11 cellular contexts compared by ENCODE assay signal in genomic region chr6:16135078-16135477, GRCh38. TPM values are rescaled to one million over a fixed set of nuclear protein-coding genes. Genes with fewer than 3 reads are reported as not detected.
A peak's percentile ranks its signal among the peaks of the same experiment; 100 is the strongest.
DNase-seq lines count a peak whose midpoint lies in the region; ATAC-seq and TF ChIP-seq lines count a peak whose summit lies in the region.
"Had no signal": no experiment of that assay in that cellular context is flagged by ENCODE, and none has a peak within 500 bp of the region (broad histone marks: within the 10 kb centered on the region; RNA-seq: fewer than 3 reads in every experiment).

No MANE protein-coding gene starts in this region.

- H3K4me2 ChIP-seq in DOHH2 (ENCODE audit: low read length) (peak overlapping the region; percentile 83), OCI-LY7 (ENCODE audit: low read length) (0 out of 2 replicates have a peak overlapping the region, but pooled peaks have one; percentile 11)

- no peaks in the 10 kb centered on the region for H3F3A ChIP-seq in DOHH2 (ENCODE audit: control insufficient read depth, insufficient read depth)

- H3K27ac Mint-ChIP-seq in dendritic cell treated with granulocyte-macrophage colony-stimulating factor and Interleukin-4, amounts not matched to agents 40 ng/mL and 50 ng/mL, for 4 days: peak overlapping the region; percentile 48

- BruUV-seq in OCI-LY7 (replicated peaks; lab: Mats Ljungman, UMichigan): no TSS peak

- H3K4me1 ChIP-seq in DOHH2 (ENCODE audit: control insufficient read depth, low read length) (peaks cover 66% of the 10 kb centered on the region), OCI-LY7 (ENCODE audit: insufficient read depth, low read length, poor library complexity, severe bottlenecking) (peaks cover 54% of the 10 kb centered on the region)

- peaks cover 66% of the 10 kb centered on the region for H3K36me3 Mint-ChIP-seq in dendritic cell treated with granulocyte-macrophage colony-stimulating factor and Interleukin-4, amounts not matched to agents 40 ng/mL and 50 ng/mL, for 4 days (ENCODE audit: low read depth)

- H3K9me2 ChIP-seq in DOHH2 (replicated peaks; ENCODE audit: control insufficient read depth, low read length) (no peaks in the 10 kb centered on the region), OCI-LY7 (ENCODE audit: insufficient read depth, low read length) (no peaks in the 10 kb centered on the region)

- H3K9me3 Mint-ChIP-seq in dendritic cell treated with granulocyte-macrophage colony-stimulating factor and Interleukin-4, amounts not matched to agents 40 ng/mL and 50 ng/mL, for 4 days: no peaks in the 10 kb centered on the region

- peaks cover 96% of the 10 kb centered on the region for H3K36me3 ChIP-seq in DOHH2 (ENCODE audit: control insufficient read depth, low read length)
- peaks cover 59% of the 10 kb centered on the region for H3K36me3 ChIP-seq in OCI-LY7 (ENCODE audit: insufficient read depth, low read length)

- ATAC-seq in GM18498 (IDR thresholded peaks at IDR 0.05; ENCODE audit: unreplicated experiment): no peak
- no peak for ATAC-seq in GM18868 (IDR thresholded peaks at IDR 0.05; ENCODE audit: unreplicated experiment)

- no peaks in the 10 kb centered on the region for H3K9me3 ChIP-seq in DOHH2 (ENCODE audit: control insufficient read depth, insufficient read depth, low read length)
- H3K9me3 ChIP-seq in OCI-LY7 (ENCODE audit: low read length): no peaks in the 10 kb centered on the region

- no peaks in the 10 kb centered on the region for H3K27me3 Mint-ChIP-seq in dendritic cell treated with granulocyte-macrophage colony-stimulating factor and Interleukin-4, amounts not matched to agents 40 ng/mL and 50 ng/mL, for 4 days

- intact Hi-C loops in OCI-LY7 (cut with micrococcal nuclease; ENCODE audit: unreplicated experiment): loop anchor here (10.0 kb wide), 1 partner anchor 470 kb away; the partner anchor contains the start of gene DTNBP1
- intact Hi-C loops in dendritic cell treated with granulocyte-macrophage colony-stimulating factor and Interleukin-4, amounts not matched to agents 40 ng/mL and 50 ng/mL, for 4 days (cut with micrococcal nuclease): no loop called here

- H3K79me2 ChIP-seq in DOHH2 (ENCODE audit: control insufficient read depth, low read length) (peaks cover 99% of the 10 kb centered on the region), OCI-LY7 (ENCODE audit: insufficient read depth, low read depth, low read length) (peaks cover 97% of the 10 kb centered on the region)

- no peaks in the 10 kb centered on the region for H3K27me3 ChIP-seq in DOHH2 (ENCODE audit: control insufficient read depth, low read length)

- H3K27ac ChIP-seq in DOHH2 (ENCODE audit: low read depth, low read length) (no peak overlapping the region), OCI-LY7 (ENCODE audit: low read depth, low read length, poor library complexity, severe bottlenecking) (no peak overlapping the region)
- H3K27ac ChIP-seq: GM23248 had no signal

- H3K4me1 Mint-ChIP-seq in dendritic cell treated with granulocyte-macrophage colony-stimulating factor and Interleukin-4, amounts not matched to agents 40 ng/mL and 50 ng/mL, for 4 days (ENCODE audit: low read depth): peaks cover 41% of the 10 kb centered on the region

- no peak overlapping the region for H3K4me3 Mint-ChIP-seq in dendritic cell treated with granulocyte-macrophage colony-stimulating factor and Interleukin-4, amounts not matched to agents 40 ng/mL and 50 ng/mL, for 4 days

- no peak overlapping the region for H2AFZ ChIP-seq in OCI-LY7 (ENCODE audit: low read length)
- H2AFZ ChIP-seq: GM23248 had no signal

- TF ChIP-seq CTCF in DOHH2 (IDR thresholded peaks at IDR 0.05; ENCODE audit: low read depth, low read length, poor library complexity, severe bottlenecking) (no peak), OCI-LY7 (conservative IDR thresholded peaks at IDR 0.05; ENCODE audit: low read length) (no peak)

- no peak for DNase-seq in OCI-LY7 (ENCODE audit: low spot score)
- peak; percentile 33 for DNase-seq in renal cortical epithelial cell (ENCODE audit: low read depth)
- no peak for DNase-seq in NCI-H1048 (lab: John Stamatoyannopoulos, UW)
- DNase-seq in mesenteric fat pad (ENCODE audit: low spot score): no peak
- DNase-seq: GM23248, small intestine had no signal

- POLR2A ChIA-PET in OCI-LY7 (lab: Charles Lee): no interaction called here

- H3K4me3 ChIP-seq in DOHH2 (ENCODE audit: low read length) (no peak overlapping the region), OCI-LY7 (ENCODE audit: low read depth, low read length, poor library complexity, severe bottlenecking) (no peak overlapping the region)
- H3K4me3 ChIP-seq: GM23248, lung had no signal

- CTCF ChIA-PET in OCI-LY7 (lab: Charles Lee; ENCODE audit: unreplicated experiment): no interaction called here

- H4K20me1 ChIP-seq in DOHH2 (ENCODE audit: control insufficient read depth, insufficient read depth, low read depth, low read length) (peaks cover 70% of the 10 kb centered on the region), OCI-LY7 (ENCODE audit: insufficient read depth, low read length) (peaks cover 53% of the 10 kb centered on the region)

RNA-seq across cellular contexts. Expression of gene MYLIP, which starts 6.2 kb away (rescaled TPM):
- total RNA-seq in OCI-LY7 (2014; rRNA removed; shearing (Covaris generic)): 8.5 and 12.4 TPM in 2 replicates
- total RNA-seq in OCI-LY7 (2022): 13.9 and 15.3 TPM in 2 replicates
- total RNA-seq in renal cortical epithelial cell: 8.0 and 22.3 TPM in 2 replicates
- total RNA-seq in mesenteric fat pad: 19.7 TPM
